ENCODE assay signal across 8 cellular contexts in genomic region chr21:39373634-39374033, GRCh38. TPM values are rescaled to one million over a fixed set of nuclear protein-coding genes. Genes with fewer than 3 reads are reported as not detected.
DNase-seq lines count a peak whose midpoint lies in the region; ATAC-seq, FAIRE-seq and TF ChIP-seq lines count a peak whose summit lies in the region.

No MANE protein-coding gene starts in this region.

- WGBS in H1 (ENCODE audit: extremely low coverage in 1 of 2, insufficient coverage in 1 of 2, insufficient read length in 1 of 2, insufficient replicate concordance in 2 of 2, low coverage in 1 of 2, low lambda C conversion rate in 2 of 2, missing lambda C conversion rate in 1 of 2), 2 experiments: 64% methylated on average over 5 of the region's 5 CpGs; no CpG with 5 or more reads in 1 of the 2 experiments
- WGBS in upper lobe of left lung, 2 donors: 27 to 33% methylated on average over 5 of the region's 5 CpGs

- H2AK5ac ChIP-seq in H1 (ENCODE audit: low read depth, low read length): no peak overlapping the region

- DNase-seq in AG08395 (ENCODE audit: low spot score) (peak; percentile 30), NCI-H69 (lab: John Stamatoyannopoulos, UW) (peak; percentile 60), H1 (ENCODE audit: low read depth in 1 of 2, low spot score in 2 of 2) (no peak), cortex of kidney (lab: John Stamatoyannopoulos, UW) (no peak), upper lobe of left lung (no peak)

- peaks cover 0 to 5% (median 3%) of the 10 kb centered on the region in 4 experiments; a peak in 3 of 7 replicates for H3K4me1 ChIP-seq in H1 (replicated peaks in 1 of 4; ENCODE audit: control insufficient read depth in 3 of 4, insufficient read depth in 4 of 4, low read length in 3 of 4)
- no peaks in the 10 kb centered on the region for H3K4me1 ChIP-seq in skeletal muscle satellite cell (ENCODE audit: control insufficient read depth, insufficient read depth, low read length)
- peaks cover 0 to 7% (median 0%) of the 10 kb centered on the region in 4 donors for H3K4me1 ChIP-seq in upper lobe of left lung

- H3K56ac ChIP-seq in H1 (replicated peaks; ENCODE audit: insufficient read length, low read depth, low read length): no peak overlapping the region

- no peak overlapping the region for H3K4me3 ChIP-seq in GM12875 (ENCODE audit: low read depth, low read length)
- no peak overlapping the region for H3K4me3 ChIP-seq in H1 (ENCODE audit: extremely low read depth in 1 of 4, insufficient read depth in 2 of 4, low read depth in 3 of 4, low read length in 4 of 4)
- H3K4me3 ChIP-seq in skeletal muscle satellite cell (ENCODE audit: low read length): no peak overlapping the region
- no peak overlapping the region for H3K4me3 ChIP-seq in upper lobe of left lung

- TF ChIP-seq CTCF in GM12875 (IDR thresholded peaks at IDR 0.05; ENCODE audit: borderline replicate concordance, insufficient read depth, low read depth, low read length) (peak; percentile 37; the same call in 1 of the 2 replicates), H1 (IDR thresholded peaks at IDR 0.05; ENCODE audit: control extremely low read depth in 1 of 3, insufficient read depth in 1 of 3, low read depth in 1 of 3, low read length in 3 of 3) (peak in 2 of 3 experiments; percentile 20 to 49; a peak in 3 of 4 replicates), upper lobe of left lung (IDR thresholded peaks at IDR 0.05) (peak in 1 of 6 experiments; percentile 20)

- no peak overlapping the region for H4K5ac ChIP-seq in H1 (ENCODE audit: insufficient read length, low read depth, low read length)

- no peak overlapping the region for H4K8ac ChIP-seq in H1 (ENCODE audit: extremely low read depth, insufficient read depth, low read length)

- CTCF ChIA-PET in H1 (lab: Charles Lee; ENCODE audit: partially characterized antibody): interaction anchor here (0.5 to 5.4 kb wide), 12 partner anchors 10 to 268 kb away, joined by 3 to 30 read pairs (median 4); no protein-coding TSS in a partner anchor

- TF ChIP-seq POLR2A in H1 (IDR thresholded peaks at IDR 0.05; ENCODE audit: control extremely low read depth in 1 of 2, low read depth in 2 of 2, low read length in 2 of 2) (no peak), upper lobe of left lung (IDR thresholded peaks at IDR 0.05) (no peak)

- no peak overlapping the region for H2BK120ac ChIP-seq in H1 (replicated peaks; ENCODE audit: low read depth, low read length)

- H3K27ac ChIP-seq in H1 (ENCODE audit: low read depth, low read length): no peak overlapping the region
- H3K27ac ChIP-seq in upper lobe of left lung: no peak overlapping the region

- no peak overlapping the region for H2BK5ac ChIP-seq in H1 (ENCODE audit: low read depth, low read length)

- H3K36me3 ChIP-seq in H1 (ENCODE audit: control insufficient read depth in 2 of 4, insufficient read depth in 4 of 4, low read length in 3 of 4): no peaks in the 10 kb centered on the region
- no peaks in the 10 kb centered on the region for H3K36me3 ChIP-seq in skeletal muscle satellite cell (ENCODE audit: insufficient read depth, low read length)
- no peaks in the 10 kb centered on the region for H3K36me3 ChIP-seq in upper lobe of left lung

- POLR2A ChIA-PET in H1 (lab: Charles Lee; ENCODE audit: partially characterized antibody): interaction anchor here (0.5 to 1.4 kb wide), 6 partner anchors 14 to 69 kb away, joined by 3 to 4 read pairs (median 3); no protein-coding TSS in a partner anchor

- H3K23ac ChIP-seq in H1 (ENCODE audit: insufficient read length): no peak overlapping the region

- no peaks in the 10 kb centered on the region for H3K9me3 ChIP-seq in H1 (ENCODE audit: insufficient read depth in 2 of 2, low read depth in 1 of 2, low read length in 1 of 2)
- no peaks in the 10 kb centered on the region for H3K9me3 ChIP-seq in skeletal muscle satellite cell (replicated peaks; ENCODE audit: low read length)
- no peaks in the 10 kb centered on the region for H3K9me3 ChIP-seq in upper lobe of left lung

- no peak overlapping the region for H3K9ac ChIP-seq in H1 (replicated peaks in 1 of 4; ENCODE audit: extremely low read depth in 1 of 4, low read depth in 3 of 4, low read length in 3 of 4)
- no peak overlapping the region for H3K9ac ChIP-seq in skeletal muscle satellite cell (ENCODE audit: low read depth, low read length)

- no peak overlapping the region for H2BK15ac ChIP-seq in H1 (ENCODE audit: low read length)

- H3K79me1 ChIP-seq in H1 (ENCODE audit: low read depth, low read length): no peaks in the 10 kb centered on the region

- no peak overlapping the region for H3K18ac ChIP-seq in H1 (ENCODE audit: extremely low read depth, low read length)

- no peak overlapping the region for H3K4ac ChIP-seq in H1 (replicated peaks; ENCODE audit: insufficient read length, low read depth, low read length)

- no peak overlapping the region for H2BK12ac ChIP-seq in H1 (ENCODE audit: low read depth, low read length)

- H4K91ac ChIP-seq in H1 (replicated peaks; ENCODE audit: insufficient read length, low read length): no peak overlapping the region

- TF ChIP-seq EP300 in H1 (IDR thresholded peaks at IDR 0.05; ENCODE audit: borderline replicate concordance in 1 of 2, low read depth in 2 of 2, low read length in 2 of 2) (no peak), upper lobe of left lung (IDR thresholded peaks at IDR 0.05) (no peak)

- H2BK20ac ChIP-seq in H1 (ENCODE audit: low read length): no peak overlapping the region

- no peak for FAIRE-seq in H1 (lab: Jason Lieb, UNC)

- H3K4me2 ChIP-seq in H1 (ENCODE audit: insufficient read depth in 1 of 2, low read depth in 2 of 2, low read length in 2 of 2): no peak overlapping the region
- peak overlapping the region; percentile 34 for H3K4me2 ChIP-seq in skeletal muscle satellite cell (ENCODE audit: low read length)

- H2AFZ ChIP-seq in H1 (ENCODE audit: low read length): peak overlapping the region; percentile 91

- H3K27me3 ChIP-seq in H1 (replicated peaks in 1 of 4; ENCODE audit: control insufficient read depth in 3 of 4, extremely low read depth in 1 of 4, insufficient read depth in 3 of 4, low read length in 3 of 4) (no peaks in the 10 kb centered on the region), skeletal muscle satellite cell (ENCODE audit: control insufficient read depth, insufficient read depth, low read length) (peaks cover 25% of the 10 kb centered on the region), upper lobe of left lung (no peaks in the 10 kb centered on the region)

- H3K79me2 ChIP-seq in H1 (ENCODE audit: control insufficient read depth in 1 of 2, insufficient read depth in 2 of 2, low read length in 2 of 2): no peaks in the 10 kb centered on the region

- no peaks in the 10 kb centered on the region for H4K20me1 ChIP-seq in H1 (replicated peaks in 1 of 2; ENCODE audit: control insufficient read depth in 1 of 2, insufficient read depth in 2 of 2, low read length in 2 of 2)

- no peak for ATAC-seq in GM18502 (IDR thresholded peaks at IDR 0.05; ENCODE audit: poor library complexity, unreplicated experiment)
- ATAC-seq in upper lobe of left lung (ENCODE audit: low FRiP score in 2 of 2): no peak

- H3K23me2 ChIP-seq in H1 (ENCODE audit: low read depth, low read length): no peaks in the 10 kb centered on the region

- TF ChIP-seq RAD21 in H1 (IDR thresholded peaks at IDR 0.05 in 1 of 2, conservative IDR thresholded peaks at IDR 0.05 in 1 of 2; ENCODE audit: low read depth in 2 of 2, low read length in 2 of 2): peak; percentile 43 to 57

- no peak overlapping the region for H3K14ac ChIP-seq in H1 (ENCODE audit: insufficient read length)

TF ChIP-seq in H1, 55 proteins besides CTCF, POLR2A, EP300 and RAD21:
- TF ChIP-seq NRF1 (IDR thresholded peaks at IDR 0.05; ENCODE audit: low read depth, low read length) (no peak), RFX5 (IDR thresholded peaks at IDR 0.05; ENCODE audit: borderline replicate concordance, low read depth, low read length) (no peak), TAF7 (optimal IDR thresholded peaks at IDR 0.05; ENCODE audit: borderline replicate concordance, low read depth, low read length) (no peak), JUND (IDR thresholded peaks at IDR 0.05; ENCODE audit: low read length) (no peak), BACH1 (IDR thresholded peaks at IDR 0.05; ENCODE audit: low read length) (no peak), RBBP5 (IDR thresholded peaks at IDR 0.05; ENCODE audit: borderline replicate concordance, low read depth, low read length) (no peak), RXRA (IDR thresholded peaks at IDR 0.05; ENCODE audit: insufficient read depth, low read depth, low read length) (no peak), GTF2F1 (IDR thresholded peaks at IDR 0.05; ENCODE audit: borderline replicate concordance, low read depth, low read length) (no peak), KDM5A (IDR thresholded peaks at IDR 0.05; ENCODE audit: low read length) (no peak)

RNA-seq across cellular contexts. Expression of gene HMGN1, which starts 24.7 kb away (rescaled TPM):
- total RNA-seq in H1 (2021; fragmentation: NEBNext Ultra II Directional; extraction: Animal tissue kit (Norgen Biotek cat#: 25700)): 505 and 530 TPM in 2 replicates
- polyA plus RNA-seq in H1 (2011; rRNA removed): 146 and 279 TPM in 2 replicates
- polyA plus RNA-seq in H1 (2011; cell fraction: cytosol; rRNA removed): 336 TPM
- polyA plus RNA-seq in H1 (2011; cell fraction: nucleus; rRNA removed): 72.7 TPM
- polyA plus RNA-seq in H1 (2012, experiment 1 of 2): 291 to 554 TPM (median 407 TPM) in 4 replicates
- polyA plus RNA-seq in H1 (2012, experiment 2 of 2): 88.6 TPM
- 433 TPM for polyA plus RNA-seq in H1 (2013, experiment 1 of 2)
- 457 TPM for polyA plus RNA-seq in H1 (2013, experiment 2 of 2)
- 41.6 and 46.0 TPM in 2 replicates for polyA minus RNA-seq in H1 (2011; rRNA and poly(A)+ RNA removed)
- 111 TPM for polyA minus RNA-seq in H1 (2011; cell fraction: cytosol; rRNA and poly(A)+ RNA removed)
- 83.1 TPM for polyA minus RNA-seq in H1 (2011; cell fraction: nucleus; rRNA and poly(A)+ RNA removed)
- 190 and 226 TPM in 2 replicates for total RNA-seq in skeletal muscle satellite cell (2012; rRNA removed)
- 100 to 1,000 TPM in 3 of 6 donors, 10 to 100 TPM in 3; 80.7 to 164 (median 115) TPM for total RNA-seq in upper lobe of left lung

Comparison
In these comparisons a context has a peak if more than half of its experiments do, and no peak if none do; other contexts are left out.
1. DNase-seq: peak in AG08395 (single experiment) and NCI-H69 (single experiment); none in H1 (0 of 2), cortex of kidney (single experiment) and upper lobe of left lung (0 of 2).